21 cellular contexts compared by ENCODE assay signal in genomic region chr20:33681288-33681687, GRCh38. TPM values are rescaled to one million over a fixed set of nuclear protein-coding genes. Genes with fewer than 3 reads are reported as not detected.
A peak's percentile ranks its signal among the peaks of the same experiment; 100 is the strongest.
DNase-seq lines count a peak whose midpoint lies in the region; ATAC-seq and TF ChIP-seq lines count a peak whose summit lies in the region.
"Had no signal": no experiment of that assay in that cellular context is flagged by ENCODE, and none has a peak within 500 bp of the region (broad histone marks: within the 10 kb centered on the region; RNA-seq: fewer than 3 reads in every experiment).

No MANE protein-coding gene starts in this region.

- H3K23me2 ChIP-seq in H9 (ENCODE audit: insufficient read length, low read depth, low read length, poor library complexity, severe bottlenecking) = peaks cover 10% of the 10 kb centered on the region

- no peaks in the 10 kb centered on the region for H3K27me3 ChIP-seq in H9 (ENCODE audit: insufficient read depth, low read length)
- H3K27me3 ChIP-seq: MG63 had no signal

- H3K4me1 ChIP-seq in H9 (ENCODE audit: insufficient read depth, low read length) = no peaks in the 10 kb centered on the region

- no CpG with 5 or more reads among the region's 5 CpGs for WGBS in H9 (ENCODE audit: extremely low coverage, insufficient read length, low lambda C conversion rate)

- H3K79me2 ChIP-seq in H9 (ENCODE audit: insufficient read depth, low read length) = peaks cover 7% of the 10 kb centered on the region; the same call in 1 of the 2 replicates

- H4K20me1 ChIP-seq in H9 (ENCODE audit: control insufficient read depth, insufficient read depth, insufficient read length) = no peaks in the 10 kb centered on the region

- H2BK5ac ChIP-seq in H9 (ENCODE audit: insufficient read length, low read length) = no peak overlapping the region

- ATAC-seq in activated CD4-positive, alpha-beta T cell treated with anti-CD3 and anti-CD28 coated beads for 36 hours = no peak

- no peak overlapping the region for H3K4ac ChIP-seq in H9 (ENCODE audit: low read depth, low read length)

- H3K23ac ChIP-seq in H9 (ENCODE audit: insufficient read length, low read depth, low read length) = no peak overlapping the region

- no peak overlapping the region for H2AK5ac ChIP-seq in H9 (ENCODE audit: insufficient read length, low read length)

- H3K14ac ChIP-seq in H9 (ENCODE audit: insufficient read depth, low read length) = no peak overlapping the region

- no peak overlapping the region for H2AFZ ChIP-seq in H9 (ENCODE audit: low read length)

- DNase-seq in activated CD4-positive, alpha-beta T cell treated with anti-CD3 and anti-CD28 coated beads for 36 hours = no peak
- no peak for DNase-seq in activated CD4-positive, alpha-beta T cell treated with anti-CD3 and anti-CD28 coated beads for 48 hours
- DNase-seq in H9 = no peak
- DNase-seq in chondrocyte (ENCODE audit: low spot score) = no peak
- no peak for DNase-seq in kidney glomerular epithelial cell (lab: John Stamatoyannopoulos, UW)
- DNase-seq in nucleus accumbens (lab: John Stamatoyannopoulos, UW) = no peak
- DNase-seq: activated CD4-positive, CD25-positive, alpha-beta regulatory T cell; amygdala; hippocampal formation; kidney; mesenchymal stem cell; NCI-H1694; NCI-H226; nephron progenitor cell had no signal

- no peak overlapping the region for H4K91ac ChIP-seq in H9 (ENCODE audit: insufficient read length, low read depth, low read length)

- intact Hi-C loops in activated CD4-positive, alpha-beta T cell treated with anti-CD3 and anti-CD28 coated beads for 36 hours (cut with DNase I, micrococcal nuclease) = no loop called here

- H3K4me2 ChIP-seq in H9 (ENCODE audit: insufficient read depth, insufficient read length, low read length) = no peak overlapping the region

- peaks cover 75% of the 10 kb centered on the region for H3K4me1 Mint-ChIP-seq in activated CD4-positive, alpha-beta T cell treated with anti-CD3 and anti-CD28 coated beads for 36 hours
- peaks cover 19% of the 10 kb centered on the region in 2 experiments for H3K4me1 Mint-ChIP-seq in H9
- peaks cover 36% of the 10 kb centered on the region for H3K4me1 Mint-ChIP-seq in chondrocyte (ENCODE audit: low read depth)

- H2BK12ac ChIP-seq in H9 (ENCODE audit: insufficient read length, low read depth, low read length) = no peak overlapping the region

- no peaks in the 10 kb centered on the region for H3K79me1 ChIP-seq in H9 (ENCODE audit: insufficient read depth, low read depth, low read length, poor library complexity, severe bottlenecking)

- no peak overlapping the region for H2BK120ac ChIP-seq in H9 (ENCODE audit: low read depth, low read length, poor library complexity, severe bottlenecking)

- TF ChIP-seq CTCF in H9 (conservative IDR thresholded peaks at IDR 0.05) = no peak
- no peak for TF ChIP-seq CTCF in chondrocyte (IDR thresholded peaks at IDR 0.05)

- H3K9me3 Mint-ChIP-seq in activated CD4-positive, alpha-beta T cell treated with anti-CD3 and anti-CD28 coated beads for 36 hours (ENCODE audit: low read depth) = no peaks in the 10 kb centered on the region
- H3K9me3 Mint-ChIP-seq in H9 = no peaks in the 10 kb centered on the region
- H3K9me3 Mint-ChIP-seq in chondrocyte (ENCODE audit: low read depth) = no peaks in the 10 kb centered on the region
- H3K9me3 Mint-ChIP-seq: CD14-positive monocyte; central memory CD8-positive, alpha-beta T cell; nephron progenitor cell; stimulated activated naive CD8-positive, alpha-beta T cell treated with anti-CD3 and anti-CD28 coated beads, Interleukin-15, Interleukin-2, amounts not matched to agents 100 ng/mL and 50 ng/mL, for 24 hours had no signal

- H2BK15ac ChIP-seq in H9 (ENCODE audit: low read depth, low read length) = no peak overlapping the region

- no peak overlapping the region for H3K9ac ChIP-seq in H9 (ENCODE audit: extremely low read depth, insufficient read length, low read length)

- H2BK20ac ChIP-seq in H9 (ENCODE audit: low read depth, low read length, poor library complexity, severe bottlenecking) = no peak overlapping the region

- H3K27ac ChIP-seq in H9 (ENCODE audit: insufficient read length, low read depth, low read length) = no peak overlapping the region

- no peak overlapping the region for H3K4me3 Mint-ChIP-seq in activated CD4-positive, alpha-beta T cell treated with anti-CD3 and anti-CD28 coated beads for 36 hours
- no peak overlapping the region for H3K4me3 Mint-ChIP-seq in H9
- no peak overlapping the region for H3K4me3 Mint-ChIP-seq in chondrocyte (ENCODE audit: unreplicated experiment)
- H3K4me3 Mint-ChIP-seq: CD14-positive monocyte; central memory CD8-positive, alpha-beta T cell; nephron progenitor cell had no signal

- H4K8ac ChIP-seq in H9 (replicated peaks; ENCODE audit: insufficient read length, low read depth, low read length) = no peak overlapping the region

- POLR2A ChIA-PET in activated CD4-positive, alpha-beta T cell treated with anti-CD3 and anti-CD28 coated beads for 36 hours (lab: Charles Lee) = interaction anchor here (0.8 kb wide), 1 partner anchor 10 kb away, joined by 3 read pairs; no protein-coding TSS in a partner anchor

- no peak overlapping the region for H4K5ac ChIP-seq in H9 (ENCODE audit: insufficient read length, low read depth, low read length)

- no peaks in the 10 kb centered on the region for H3K9me3 ChIP-seq in H9 (ENCODE audit: control insufficient read depth, low read depth, low read length)
- H3K9me3 ChIP-seq: MG63 had no signal

- H3K18ac ChIP-seq in H9 (ENCODE audit: insufficient read length, low read depth, low read length) = no peak overlapping the region

- CTCF ChIA-PET in activated CD4-positive, alpha-beta T cell treated with anti-CD3 and anti-CD28 coated beads for 36 hours (lab: Charles Lee) = interaction anchor here (0.9 to 9.1 kb wide), 4 partner anchors 14 to 192 kb away, joined by 3 to 91 read pairs (median 3); partner anchors contain the start of genes ACTL10 and ZNF341

- H3K36me3 Mint-ChIP-seq in activated CD4-positive, alpha-beta T cell treated with anti-CD3 and anti-CD28 coated beads for 36 hours (ENCODE audit: low read depth) = peaks cover 45% of the 10 kb centered on the region
- H3K36me3 Mint-ChIP-seq in H9 (ENCODE audit: insufficient read depth in 1 of 3, low read depth in 3 of 3) (peaks cover 26 to 57% (median 40%) of the 10 kb centered on the region in 3 experiments; a peak in 6 of 7 replicates), chondrocyte (ENCODE audit: low read depth) (no peaks in the 10 kb centered on the region)

- H3T11ph ChIP-seq in H9 (ENCODE audit: low read length) = no peak overlapping the region

- H3K56ac ChIP-seq in H9 (ENCODE audit: insufficient read length, low read depth, low read length) = no peak overlapping the region

- H3K27me3 Mint-ChIP-seq in activated CD4-positive, alpha-beta T cell treated with anti-CD3 and anti-CD28 coated beads for 36 hours = no peaks in the 10 kb centered on the region
- H3K27me3 Mint-ChIP-seq in H9 (ENCODE audit: low read depth) (no peaks in the 10 kb centered on the region), chondrocyte (ENCODE audit: low read depth) (no peaks in the 10 kb centered on the region)
- H3K27me3 Mint-ChIP-seq: central memory CD8-positive, alpha-beta T cell; stimulated activated naive CD8-positive, alpha-beta T cell treated with anti-CD3 and anti-CD28 coated beads, Interleukin-15, Interleukin-2, amounts not matched to agents 100 ng/mL and 50 ng/mL, for 24 hours had no signal

- H3K27ac Mint-ChIP-seq in activated CD4-positive, alpha-beta T cell treated with anti-CD3 and anti-CD28 coated beads for 36 hours = peak overlapping the region; percentile 51
- H3K27ac Mint-ChIP-seq in H9 (peak overlapping the region in 2 of 3 experiments; percentile 31 to 54; a peak in 3 of 7 replicates), chondrocyte (ENCODE audit: unreplicated experiment) (peak overlapping the region; percentile 83)
- H3K27ac Mint-ChIP-seq: nephron progenitor cell; stimulated activated naive CD8-positive, alpha-beta T cell treated with anti-CD3 and anti-CD28 coated beads, Interleukin-15, Interleukin-2, amounts not matched to agents 100 ng/mL and 50 ng/mL, for 24 hours had no signal

RNA-seq across cellular contexts. Expression of gene E2F1, which starts 4.9 kb away (rescaled TPM):
- 10 to 100 TPM; 45.9 to 50.9 TPM for total RNA-seq in activated CD4-positive, alpha-beta T cell treated with anti-CD3 and anti-CD28 coated beads for 36 hours
- total RNA-seq in H9 (2021) = 57.9 and 58.7 TPM in 2 replicates
- total RNA-seq in chondrocyte = 7.5 to 17.0 TPM (median 7.6 TPM) in 3 replicates

RNA-seq across cellular contexts. Expression of gene NECAB3, which starts 7.1 kb away (rescaled TPM):
- total RNA-seq in activated CD4-positive, alpha-beta T cell treated with anti-CD3 and anti-CD28 coated beads for 36 hours = 10 to 100 TPM; 12.2 to 13.3 TPM
- total RNA-seq in H9 (2021) = 51.5 and 57.7 TPM in 2 replicates
- total RNA-seq in chondrocyte = 23.5 to 35.5 TPM (median 32.5 TPM) in 3 replicates

RNA-seq across cellular contexts. Expression of gene ACTL10, which starts 14.5 kb away (rescaled TPM):
- total RNA-seq in activated CD4-positive, alpha-beta T cell treated with anti-CD3 and anti-CD28 coated beads for 36 hours = 1 to 10 TPM in 1 of 2 experiments, under 1 TPM in 1; 0.91 to 1.7 TPM
- total RNA-seq in H9 (2021) (0.46 and 0.55 TPM in 2 replicates), chondrocyte (0.60 to 2.5 TPM (median 2.3 TPM) in 3 replicates)

RNA-seq across cellular contexts. Expression of gene C20orf144, which starts 19.2 kb away (rescaled TPM):
- total RNA-seq in activated CD4-positive, alpha-beta T cell treated with anti-CD3 and anti-CD28 coated beads for 36 hours = under 1 TPM; 0.16 to 0.27 TPM
- 0.24 and 0.26 TPM in 2 replicates for total RNA-seq in H9 (2021)
- 0.10 to 0.17 TPM in 2 of 3 replicates, not detected in the other for total RNA-seq in chondrocyte
- total RNA-seq: Daoy, renal cortical epithelial cell, ureter had no signal

RNA-seq across cellular contexts. Expression of gene PXMP4, which starts 38.8 kb away (rescaled TPM):
- 10 to 100 TPM in 1 of 2 experiments, 1 to 10 TPM in 1; 8.8 to 10.2 TPM for total RNA-seq in activated CD4-positive, alpha-beta T cell treated with anti-CD3 and anti-CD28 coated beads for 36 hours
- total RNA-seq in H9 (2021) (4.5 and 5.7 TPM in 2 replicates), chondrocyte (4.9 to 6.7 TPM (median 6.4 TPM) in 3 replicates)
